In genomic region chr19:18301718-18302111, GRCh38 we compare ENCODE assay signal across 1 cellular context.
TF ChIP-seq lines count a peak whose summit lies in the region.

No MANE protein-coding gene starts in this region.

TF ChIP-seq in H1, 55 proteins besides CTCF, POLR2A, EP300 and RAD21:
- TF ChIP-seq ATF3 (IDR thresholded peaks at IDR 0.05; ENCODE audit: insufficient read depth, low read depth, low read length): no peak
- no peak for TF ChIP-seq BCL11A (IDR thresholded peaks at IDR 0.05; ENCODE audit: low read depth in 2 of 2, low read length in 2 of 2)
- no peak for TF ChIP-seq CHD7 (IDR thresholded peaks at IDR 0.05; ENCODE audit: insufficient replicate concordance, low read length)
- TF ChIP-seq CEBPB (IDR thresholded peaks at IDR 0.05; ENCODE audit: low read depth, low read length): no peak
- TF ChIP-seq KDM1A (IDR thresholded peaks at IDR 0.05; ENCODE audit: borderline replicate concordance, low read length): peak; percentile 89; the same call in 1 of the 2 replicates
- no peak for TF ChIP-seq SAP30 (IDR thresholded peaks at IDR 0.05; ENCODE audit: insufficient read depth, insufficient replicate concordance, low read length)
- no peak for TF ChIP-seq SP4 (IDR thresholded peaks at IDR 0.05; ENCODE audit: low read length)
- no peak for TF ChIP-seq FOSL1 (IDR thresholded peaks at IDR 0.05; ENCODE audit: insufficient read depth, low read depth, low read length)
- TF ChIP-seq GABPA (IDR thresholded peaks at IDR 0.05; ENCODE audit: borderline replicate concordance, insufficient read depth, low read length): no peak
